8 cellular contexts compared by ENCODE assay signal in the genomic region with DNA sequence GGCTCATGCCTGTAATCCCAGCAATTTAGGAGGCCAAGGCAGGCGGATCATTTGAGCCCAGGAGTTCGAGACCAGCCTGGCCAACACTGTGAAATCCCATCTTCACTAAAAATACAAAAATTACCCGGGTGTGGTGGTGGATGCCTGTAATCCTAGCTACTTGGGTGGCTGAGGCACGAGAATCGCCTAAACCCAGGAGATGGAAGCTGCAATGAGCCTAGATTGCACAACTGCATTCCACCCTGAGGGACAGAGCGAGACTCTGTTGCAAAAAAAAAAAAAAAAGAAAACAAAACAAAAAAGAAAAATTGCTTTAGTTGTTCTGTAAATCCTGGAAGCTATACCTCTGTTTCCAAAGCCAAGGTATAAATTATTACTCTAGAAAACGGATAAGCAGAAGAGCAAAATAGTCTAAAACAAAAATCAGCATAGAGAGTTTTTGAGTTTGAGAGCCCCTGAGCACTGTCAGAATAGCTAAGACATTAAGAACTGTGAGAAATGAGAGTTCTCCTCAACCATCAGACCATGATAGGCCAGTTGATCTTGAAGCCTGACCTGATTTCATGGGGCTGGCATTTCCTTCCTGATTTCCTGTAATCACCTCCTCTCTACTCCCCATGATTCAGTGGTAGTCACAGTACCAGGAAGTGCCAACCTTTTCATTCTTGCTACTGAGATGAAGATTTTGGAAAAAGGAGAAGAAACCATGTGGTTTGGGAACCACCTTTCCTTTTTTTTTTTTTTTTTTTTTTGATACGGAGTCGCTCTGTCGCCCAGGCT. TPM values are rescaled to one million over a fixed set of nuclear protein-coding genes. Genes with fewer than 3 reads are reported as not detected.
DNase-seq lines count a peak whose midpoint lies in the region; FAIRE-seq and TF ChIP-seq lines count a peak whose summit lies in the region.

No MANE protein-coding gene starts in this region.

- DNase-seq in GF-D8 (lab: John Stamatoyannopoulos, UW), result peak; percentile 5
- DNase-seq in Peyer's patch, result no peak
- DNase-seq in epithelial cell of esophagus (ENCODE audit: low read depth), result peak; percentile 95
- peak; percentile 90 for DNase-seq in renal cortical epithelial cell (ENCODE audit: low read depth)
- no peak for DNase-seq in GM12892 (ENCODE audit: insufficient read length)
- no peak for DNase-seq in AML-193 (lab: John Stamatoyannopoulos, UW)
- DNase-seq in NCI-H82 (lab: John Stamatoyannopoulos, UW), result no peak
- DNase-seq in NCI-H1694 treated with DMSO at 0.1 percent for 48 hours (lab: John Stamatoyannopoulos, UW), result no peak

- H3K9me3 ChIP-seq in Peyer's patch, result no peaks in the 10 kb centered on the region

- TF ChIP-seq CTCF in Peyer's patch (IDR thresholded peaks at IDR 0.05), result no peak
- TF ChIP-seq CTCF in epithelial cell of esophagus (IDR thresholded peaks at IDR 0.05; ENCODE audit: insufficient read depth, low read depth, low read length, missing control alignments), result no peak

- TF ChIP-seq POLR2A in Peyer's patch (IDR thresholded peaks at IDR 0.05), result no peak
- TF ChIP-seq POLR2A in GM12892 (IDR thresholded peaks at IDR 0.05; ENCODE audit: low read depth, low read length), result no peak

- no peaks in the 10 kb centered on the region for H3K27me3 ChIP-seq in Peyer's patch

- H3K27ac ChIP-seq in Peyer's patch, result peak overlapping the region in 3 of 4 donors; percentile 15 to 63 (median 60)

- peaks cover 0 to 4% (median 0%) of the 10 kb centered on the region in 3 donors for H3K36me3 ChIP-seq in Peyer's patch

- no peak overlapping the region for H3K4me3 ChIP-seq in Peyer's patch
- no peak overlapping the region for H3K4me3 ChIP-seq in epithelial cell of esophagus (ENCODE audit: low read length)

- peaks cover 0 to 54% (median 0%) of the 10 kb centered on the region in 4 donors for H3K4me1 ChIP-seq in Peyer's patch

- no peak for FAIRE-seq in GM12892 (lab: Jason Lieb, UNC)

RNA-seq across cellular contexts. Expression of gene ATP2A2, which starts 31.7 kb away (rescaled TPM):
- 100 to 1,000 TPM; 102 to 239 (median 208) TPM for total RNA-seq in Peyer's patch
- 77.1 and 157 TPM in 2 replicates for total RNA-seq in renal cortical epithelial cell
- 53.1 TPM for polyA plus RNA-seq in GM12892 (2012; ENCODE audit: missing spikeins)

Comparison
In these comparisons a context has a peak if more than half of its experiments do, and no peak if none do; other contexts are left out.
1. DNase-seq: peak in GF-D8 (single experiment), epithelial cell of esophagus (single experiment) and renal cortical epithelial cell (single experiment); none in Peyer's patch (0 of 3), GM12892 (single experiment), AML-193 (0 of 2), NCI-H82 (single experiment) and NCI-H1694 treated with DMSO at 0.1 percent for 48 hours (single experiment).